In the genomic region with DNA sequence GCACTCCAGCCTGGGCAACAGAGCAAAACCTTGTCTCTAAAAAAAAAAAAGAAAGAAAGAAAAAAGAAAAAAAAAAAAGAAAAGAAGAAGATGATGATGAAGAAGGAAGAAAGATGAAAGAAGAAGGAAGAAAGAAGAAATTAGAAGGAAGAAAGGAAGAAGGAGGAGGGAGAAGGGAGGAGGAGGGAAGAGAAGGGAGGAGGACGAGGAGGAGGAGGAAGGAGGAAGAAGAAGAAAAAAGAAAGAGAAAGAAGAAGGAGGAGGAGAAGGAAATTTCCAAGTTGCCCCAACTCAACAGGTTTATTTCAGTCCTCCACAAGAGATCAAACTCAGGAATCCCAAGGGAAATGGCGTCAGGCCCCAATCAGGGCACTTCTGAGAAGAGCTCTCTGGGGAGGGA, we compare ENCODE assay signal across 16 cellular contexts.
DNase-seq lines count a peak whose midpoint lies in the region; ATAC-seq and TF ChIP-seq lines count a peak whose summit lies in the region.
"Had no signal": no experiment of that assay in that cellular context is flagged by ENCODE, and none has a peak within 500 bp of the region (broad histone marks: within the 10 kb centered on the region; RNA-seq: fewer than 3 reads in every experiment).

No MANE protein-coding gene starts in this region.

- H3K9me3 ChIP-seq in DOHH2 (ENCODE audit: control insufficient read depth, insufficient read depth, low read length): no peaks in the 10 kb centered on the region
- H3K9me3 ChIP-seq: pancreas had no signal

- POLR2A ChIA-PET in activated CD4-positive, alpha-beta T cell treated with anti-CD3 and anti-CD28 coated beads, Interleukin-2, amount 10 ng/mL, durations not matched to agents 7 days and 5 days (lab: Charles Lee): interaction anchor here (1.5 kb wide), 1 partner anchor 71 kb away, joined by 8 read pairs; no protein-coding TSS in a partner anchor
- POLR2A ChIA-PET in activated naive CD8-positive, alpha-beta T cell treated with anti-CD3 and anti-CD28 coated beads, Interleukin-2, amount 10 ng/mL, durations not matched to agents 7 days and 5 days (lab: Charles Lee): interaction anchor here (0.9 to 12.2 kb wide), 5 partner anchors 10 to 369 kb away, joined by 3 to 387 read pairs (median 8); no protein-coding TSS in a partner anchor

- no peaks in the 10 kb centered on the region for H3K27me3 ChIP-seq in DOHH2 (ENCODE audit: control insufficient read depth, low read length)
- H3K27me3 ChIP-seq: cardiac muscle cell, pancreas had no signal

- peaks cover 7% of the 10 kb centered on the region; the same call in 1 of the 2 replicates for H3F3A ChIP-seq in DOHH2 (ENCODE audit: control insufficient read depth, insufficient read depth)

- 0 out of 2 replicates have a peak overlapping the region, but pooled peaks have one; percentile 4 for H3K4me2 ChIP-seq in DOHH2 (ENCODE audit: low read length)

- H3K9me3 Mint-ChIP-seq in activated CD4-positive, alpha-beta T cell treated with anti-CD3 and anti-CD28 coated beads, Interleukin-2, amount 10 ng/mL, durations not matched to agents 7 days and 5 days: no peaks in the 10 kb centered on the region
- no peaks in the 10 kb centered on the region for H3K9me3 Mint-ChIP-seq in activated naive CD8-positive, alpha-beta T cell treated with anti-CD3 and anti-CD28 coated beads, Interleukin-2, amount 10 ng/mL, durations not matched to agents 7 days and 5 days
- no peaks in the 10 kb centered on the region for H3K9me3 Mint-ChIP-seq in stimulated activated effector memory CD8-positive, alpha-beta T cell treated with anti-CD3 and anti-CD28 coated beads, Interleukin-12 subunit alpha, Interleukin-12 subunit beta, amount 100 ng/mL, for 72 hours

- no peak overlapping the region for H3K4me3 ChIP-seq in DOHH2 (ENCODE audit: low read length)
- H3K4me3 ChIP-seq: cardiac muscle cell, pancreas, skin epidermis had no signal

- TF ChIP-seq CTCF in DOHH2 (IDR thresholded peaks at IDR 0.05; ENCODE audit: low read depth, low read length, poor library complexity, severe bottlenecking): no peak

- H3K4me1 Mint-ChIP-seq in activated CD4-positive, alpha-beta T cell treated with anti-CD3 and anti-CD28 coated beads, Interleukin-2, amount 10 ng/mL, durations not matched to agents 7 days and 5 days: peaks cover 97% of the 10 kb centered on the region
- H3K4me1 Mint-ChIP-seq in activated naive CD8-positive, alpha-beta T cell treated with anti-CD3 and anti-CD28 coated beads, Interleukin-2, amount 10 ng/mL, durations not matched to agents 7 days and 5 days: peaks cover 85% of the 10 kb centered on the region
- peaks cover 76% of the 10 kb centered on the region for H3K4me1 Mint-ChIP-seq in stimulated activated effector memory CD8-positive, alpha-beta T cell treated with anti-CD3 and anti-CD28 coated beads, Interleukin-12 subunit alpha, Interleukin-12 subunit beta, amount 100 ng/mL, for 72 hours

- H3K27ac Mint-ChIP-seq in activated CD4-positive, alpha-beta T cell treated with anti-CD3 and anti-CD28 coated beads, Interleukin-2, amount 10 ng/mL, durations not matched to agents 7 days and 5 days: peak overlapping the region; percentile 97
- peak overlapping the region; percentile 100 for H3K27ac Mint-ChIP-seq in activated naive CD8-positive, alpha-beta T cell treated with anti-CD3 and anti-CD28 coated beads, Interleukin-2, amount 10 ng/mL, durations not matched to agents 7 days and 5 days
- peak overlapping the region; percentile 70 for H3K27ac Mint-ChIP-seq in stimulated activated effector memory CD8-positive, alpha-beta T cell treated with anti-CD3 and anti-CD28 coated beads, Interleukin-12 subunit alpha, Interleukin-12 subunit beta, amount 100 ng/mL, for 72 hours

- CTCF ChIA-PET in activated CD4-positive, alpha-beta T cell treated with anti-CD3 and anti-CD28 coated beads, Interleukin-2, amount 10 ng/mL, durations not matched to agents 7 days and 5 days (lab: Charles Lee): interaction anchor here (0.7 to 6.0 kb wide), 7 partner anchors 11 to 71 kb away, joined by 3 to 51 read pairs (median 4); no protein-coding TSS in a partner anchor

- H3K36me3 Mint-ChIP-seq in activated CD4-positive, alpha-beta T cell treated with anti-CD3 and anti-CD28 coated beads, Interleukin-2, amount 10 ng/mL, durations not matched to agents 7 days and 5 days (ENCODE audit: low read depth): peaks cover 1% of the 10 kb centered on the region
- no peaks in the 10 kb centered on the region for H3K36me3 Mint-ChIP-seq in activated naive CD8-positive, alpha-beta T cell treated with anti-CD3 and anti-CD28 coated beads, Interleukin-2, amount 10 ng/mL, durations not matched to agents 7 days and 5 days
- H3K36me3 Mint-ChIP-seq in stimulated activated effector memory CD8-positive, alpha-beta T cell treated with anti-CD3 and anti-CD28 coated beads, Interleukin-12 subunit alpha, Interleukin-12 subunit beta, amount 100 ng/mL, for 72 hours: no peaks in the 10 kb centered on the region

- H3K79me2 ChIP-seq in DOHH2 (ENCODE audit: control insufficient read depth, low read length): no peaks in the 10 kb centered on the region

- H3K27ac ChIP-seq in DOHH2 (ENCODE audit: low read depth, low read length): no peak overlapping the region
- H3K27ac ChIP-seq: cardiac muscle cell, pancreas had no signal

- no peak for ATAC-seq in activated naive CD8-positive, alpha-beta T cell treated with anti-CD3 and anti-CD28 coated beads, Interleukin-2, amount 10 ng/mL, durations not matched to agents 7 days and 5 days (ENCODE audit: low read depth)
- no peak for ATAC-seq in stimulated activated effector memory CD8-positive, alpha-beta T cell treated with anti-CD3 and anti-CD28 coated beads, Interleukin-12 subunit alpha, Interleukin-12 subunit beta, amount 100 ng/mL, for 72 hours
- ATAC-seq in HG03432 (IDR thresholded peaks at IDR 0.05; ENCODE audit: unreplicated experiment): no peak
- ATAC-seq: HepG2, PC-3, SK-N-SH treated with all-trans-retinoic acid at 6 μM for 48 hours had no signal

- no peaks in the 10 kb centered on the region for H4K20me1 ChIP-seq in DOHH2 (ENCODE audit: control insufficient read depth, insufficient read depth, low read depth, low read length)

- no peak for DNase-seq in activated CD4-positive, alpha-beta T cell treated with anti-CD3 and anti-CD28 coated beads, Interleukin-2, amount 10 ng/mL, durations not matched to agents 7 days and 5 days
- no peak for DNase-seq in activated CD4-positive, alpha-beta T cell treated with anti-CD3 and anti-CD28 coated beads for 1 hour
- no peak for DNase-seq in activated naive CD8-positive, alpha-beta T cell treated with anti-CD3 and anti-CD28 coated beads, Interleukin-2, amount 10 ng/mL, durations not matched to agents 7 days and 5 days
- DNase-seq in stimulated activated effector memory CD8-positive, alpha-beta T cell treated with anti-CD3 and anti-CD28 coated beads, Interleukin-12 subunit alpha, Interleukin-12 subunit beta, amount 100 ng/mL, for 72 hours (ENCODE audit: low spot score in 2 of 2): no peak
- DNase-seq in NCI-H748 treated with DMSO at 0.1 percent for 48 hours (lab: John Stamatoyannopoulos, UW) (no peak), NCI-H82 (lab: John Stamatoyannopoulos, UW) (no peak)
- DNase-seq: NCI-H2029 treated with DMSO at 0.1 percent for 48 hours, NCI-H524 treated with DMSO at 0.1 percent for 48 hours, pancreas, PC-3 had no signal

- no peaks in the 10 kb centered on the region for H3K36me3 ChIP-seq in DOHH2 (ENCODE audit: control insufficient read depth, low read length)
- H3K36me3 ChIP-seq: cardiac muscle cell, pancreas had no signal

- no peaks in the 10 kb centered on the region for H3K27me3 Mint-ChIP-seq in activated CD4-positive, alpha-beta T cell treated with anti-CD3 and anti-CD28 coated beads, Interleukin-2, amount 10 ng/mL, durations not matched to agents 7 days and 5 days
- H3K27me3 Mint-ChIP-seq in activated naive CD8-positive, alpha-beta T cell treated with anti-CD3 and anti-CD28 coated beads, Interleukin-2, amount 10 ng/mL, durations not matched to agents 7 days and 5 days: no peaks in the 10 kb centered on the region

- H3K9me2 ChIP-seq in DOHH2 (replicated peaks; ENCODE audit: control insufficient read depth, low read length): no peaks in the 10 kb centered on the region

- H3K4me1 ChIP-seq in DOHH2 (ENCODE audit: control insufficient read depth, low read length): peaks cover 90% of the 10 kb centered on the region
- H3K4me1 ChIP-seq: pancreas had no signal

- peak overlapping the region; percentile 10 for H3K4me3 Mint-ChIP-seq in activated CD4-positive, alpha-beta T cell treated with anti-CD3 and anti-CD28 coated beads, Interleukin-2, amount 10 ng/mL, durations not matched to agents 7 days and 5 days
- H3K4me3 Mint-ChIP-seq in activated naive CD8-positive, alpha-beta T cell treated with anti-CD3 and anti-CD28 coated beads, Interleukin-2, amount 10 ng/mL, durations not matched to agents 7 days and 5 days: peak overlapping the region; percentile 80
- H3K4me3 Mint-ChIP-seq in stimulated activated effector memory CD8-positive, alpha-beta T cell treated with anti-CD3 and anti-CD28 coated beads, Interleukin-12 subunit alpha, Interleukin-12 subunit beta, amount 100 ng/mL, for 72 hours: peak overlapping the region; percentile 47

Comparison
In these comparisons a context has a peak if more than half of its experiments do, and no peak if none do; other contexts are left out.
1. H3K4me3 Mint-ChIP-seq: peak in every context shown above with its lines; median percentile 80 in activated naive CD8-positive, alpha-beta T cell treated with anti-CD3 and anti-CD28 coated beads, Interleukin-2, amount 10 ng/mL, durations not matched to agents 7 days and 5 days; 47 in stimulated activated effector memory CD8-positive, alpha-beta T cell treated with anti-CD3 and anti-CD28 coated beads, Interleukin-12 subunit alpha, Interleukin-12 subunit beta, amount 100 ng/mL, for 72 hours; 10 in activated CD4-positive, alpha-beta T cell treated with anti-CD3 and anti-CD28 coated beads, Interleukin-2, amount 10 ng/mL, durations not matched to agents 7 days and 5 days.